1 cellular context compared by ENCODE assay signal in genomic region chr6:3510178-3510577, GRCh38.
TF ChIP-seq lines count a peak whose summit lies in the region.

No MANE protein-coding gene starts in this region.

TF ChIP-seq in HepG2, 621 proteins besides CTCF, POLR2A, EP300 and RAD21:
- TF ChIP-seq PRDM4 (CRISPR knock-in tag; IDR thresholded peaks at IDR 0.05; ENCODE audit: borderline replicate concordance) (no peak), ZNF546 (CRISPR knock-in tag; conservative IDR thresholded peaks at IDR 0.05) (no peak), ZNF275 (CRISPR knock-in tag; IDR thresholded peaks at IDR 0.05; ENCODE audit: borderline replicate concordance) (no peak), CENPX (CRISPR knock-in tag; IDR thresholded peaks at IDR 0.05) (no peak), SRY (CRISPR knock-in tag; IDR thresholded peaks at IDR 0.05) (no peak), ZHX2 (IDR thresholded peaks at IDR 0.05; ENCODE audit: low read depth) (no peak), ZHX2 (CRISPR knock-in tag; IDR thresholded peaks at IDR 0.05; ENCODE audit: borderline replicate concordance) (no peak)
TF ChIP-seq in HepG2: peak in this region for 0.
